In the genomic region with DNA sequence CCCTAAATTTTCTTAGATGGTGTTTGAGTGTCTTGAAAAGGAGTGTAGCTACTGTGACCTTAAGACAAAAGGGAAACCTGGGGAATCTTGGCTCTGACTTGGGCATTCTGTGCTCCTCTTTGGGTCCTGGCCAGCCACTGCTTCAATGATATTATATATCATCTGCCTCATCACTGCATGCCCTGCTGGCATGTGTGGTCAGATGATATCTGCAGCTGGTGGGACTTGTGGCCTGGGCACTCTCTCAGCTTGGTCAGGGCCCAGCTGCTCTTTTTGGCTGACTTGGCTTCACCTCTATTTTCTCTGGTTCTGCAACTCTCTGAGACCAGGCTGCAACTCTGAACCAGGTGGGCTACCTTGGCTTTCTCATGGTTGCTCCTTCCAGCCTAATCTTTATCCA, we compare ENCODE assay signal across 25 cellular contexts.
"Had no signal": no experiment of that assay in that cellular context is flagged by ENCODE, and none has a peak within 500 bp of the region (broad histone marks: within the 10 kb centered on the region; RNA-seq: fewer than 3 reads in every experiment).

No MANE protein-coding gene starts in this region.

- FAIRE-seq: HepG2 had no signal

- H3K4me3 Mint-ChIP-seq: T-helper 1 cell treated with Interleukin-12 subunit alpha and Interleukin-12 subunit beta and Interleukin-4 antibody, amounts not matched to agents 30 μg/mL and 1 μg/mL, for 36 hours had no signal

- H3K9me3 ChIP-seq: SJSA1 had no signal

- H3K36me3 ChIP-seq: SJSA1 had no signal

- H3K27ac Mint-ChIP-seq: T-helper 1 cell treated with Interleukin-12 subunit alpha and Interleukin-12 subunit beta and Interleukin-4 antibody, amounts not matched to agents 30 μg/mL and 1 μg/mL, for 36 hours had no signal

- ATAC-seq: HepG2, Panc1, PC-3, Right ventricle myocardium inferior had no signal

- H3K27me3 ChIP-seq: SJSA1 had no signal

- H3K4me1 ChIP-seq: SJSA1 had no signal

- DNase-seq: IMR-90; Karpas-422; KG1; MV-4-11; NCI-H1048; NCI-H1105; NCI-H1417; NCI-H1436 treated with DMSO at 0.1 percent for 48 hours; NCI-H1694; NCI-H187 treated with DMSO at 0.1 percent for 48 hours; NCI-H2029 treated with DMSO at 0.1 percent for 48 hours; NCI-H2107; NCI-H2227 treated with DMSO at 0.1 percent for 48 hours; NCI-H524; NCI-H69; NCI-H774; NK-92 treated with Interleukin-12 subunit alpha and Interleukin-12 subunit beta, amount 100 ng/mL, for 24 hours; PC-3; SIG-M5 had no signal

- H3K27ac ChIP-seq: SJSA1, SK-N-MC had no signal

- H3K4me3 ChIP-seq: SJSA1, SK-N-MC had no signal
